ENCODE assay signal across 6 cellular contexts in the genomic region with DNA sequence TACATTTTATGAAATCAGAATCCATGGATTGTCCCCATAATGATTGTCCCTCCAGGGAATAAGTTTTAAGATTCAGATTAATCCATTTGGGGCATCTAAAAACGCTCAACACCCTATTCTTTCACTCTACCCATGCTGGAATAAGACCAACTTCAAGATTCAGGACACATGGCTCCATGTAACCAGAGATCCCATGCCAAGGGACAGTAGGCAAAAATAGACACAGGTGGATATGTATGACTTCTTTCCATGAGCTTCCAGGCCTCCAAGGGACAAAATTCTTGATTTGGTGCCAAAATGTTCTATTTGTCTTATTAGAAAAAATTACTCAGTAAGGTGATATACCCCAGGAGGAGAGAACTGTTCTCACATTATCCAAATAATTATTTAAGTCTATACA.
"Had no signal": no experiment of that assay in that cellular context is flagged by ENCODE, and none has a peak within 500 bp of the region (broad histone marks: within the 10 kb centered on the region; RNA-seq: fewer than 3 reads in every experiment).

No MANE protein-coding gene starts in this region.

- H2AFZ ChIP-seq: GM23248 had no signal

- H3K4me1 ChIP-seq: HAP-1 had no signal

- DNase-seq: GM23248, GOT3, H7, KBM-7 had no signal

- H3K36me3 ChIP-seq: HAP-1 had no signal

- H3K27ac ChIP-seq: GM23248, HL-60 had no signal

- H3K9ac ChIP-seq: GM23248 had no signal

- H3K9me3 ChIP-seq: HAP-1 had no signal

- H3K4me3 ChIP-seq: GM23248, HAP-1 had no signal
